ENCODE assay signal across 7 cellular contexts in genomic region chr10:92418221-92418620, GRCh38.
"Had no signal": no experiment of that assay in that cellular context is flagged by ENCODE, and none has a peak within 500 bp of the region (broad histone marks: within the 10 kb centered on the region; RNA-seq: fewer than 3 reads in every experiment).

No MANE protein-coding gene starts in this region.

- H3K36me3 Mint-ChIP-seq: IgD-negative memory B cell had no signal

- H3K4me3 Mint-ChIP-seq: IgD-negative memory B cell had no signal

- FAIRE-seq: HepG2, HTR-8/SVneo, K562 had no signal

- H3K27ac ChIP-seq: HL-60 had no signal

- H3K4me3 ChIP-seq: K562 had no signal

- DNase-seq: IMR-90, KBM-7 had no signal
